In the genomic region with DNA sequence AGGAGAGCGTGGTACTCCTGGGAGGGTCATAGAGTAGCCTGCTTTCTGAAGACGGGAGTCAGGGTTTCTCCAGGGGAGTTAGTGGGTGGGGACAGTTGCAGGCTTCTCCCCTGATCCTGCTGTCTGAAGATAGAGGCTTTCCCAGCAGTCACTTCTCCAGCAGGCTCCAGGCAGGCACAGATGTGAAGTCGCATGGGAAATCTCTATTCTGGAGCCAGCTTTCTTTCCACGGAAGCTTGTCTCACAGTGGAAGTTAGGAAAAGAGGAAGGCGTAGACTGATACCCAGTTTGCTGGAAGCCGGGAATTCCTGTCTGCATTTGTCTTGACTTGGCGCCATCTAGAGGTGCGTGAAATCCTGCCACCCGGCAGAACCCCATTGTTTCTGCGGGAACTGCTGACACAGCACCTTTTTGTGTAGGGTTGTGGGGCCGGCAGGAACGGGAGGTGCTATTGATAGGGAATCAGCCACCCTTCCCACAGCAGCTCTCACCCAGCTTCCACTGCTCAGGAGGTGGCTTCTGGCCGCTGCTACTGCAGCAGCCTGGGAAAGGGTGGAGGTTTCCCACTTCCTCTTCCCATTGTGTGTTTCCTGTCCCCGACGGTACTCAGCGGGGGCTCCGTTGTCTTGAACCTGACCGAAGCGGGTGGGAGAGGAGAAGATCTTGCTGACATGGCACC, we compare ENCODE assay signal across 8 cellular contexts. TPM values are rescaled to one million over a fixed set of nuclear protein-coding genes. Genes with fewer than 3 reads are reported as not detected.
DNase-seq lines count a peak whose midpoint lies in the region; ATAC-seq and TF ChIP-seq lines count a peak whose summit lies in the region.

No MANE protein-coding gene starts in this region.

- peak overlapping the region in 1 of 2 donors; percentile 76 for H3K27ac ChIP-seq in ovary
- H3K27ac ChIP-seq in tibial artery, result peak overlapping the region; percentile 25 to 60

- no peaks in the 10 kb centered on the region for H3K36me3 ChIP-seq in ovary
- H3K36me3 ChIP-seq in tibial artery, result peaks cover 21 to 72% (median 41%) of the 10 kb centered on the region in 3 donors

- in situ Hi-C loops in SK-MEL-5 (cut with HindIII; ENCODE audit: low pct_unique_long_range_greater_than_20kb, low sequenced_read_pairs), result no loop called here

- H3K27me3 Mint-ChIP-seq in activated naive CD4-positive, alpha-beta T cell treated with anti-CD3 and anti-CD28 coated beads, Interleukin-2, amount 10 ng/mL, durations not matched to agents 7 days and 5 days, result no peaks in the 10 kb centered on the region

- H3K27me3 ChIP-seq in ovary, result no peaks in the 10 kb centered on the region
- H3K27me3 ChIP-seq in tibial artery, result no peaks in the 10 kb centered on the region

- no peak for ATAC-seq in GM18858 (IDR thresholded peaks at IDR 0.05; ENCODE audit: unreplicated experiment)

- CTCF ChIA-PET in activated naive CD4-positive, alpha-beta T cell treated with anti-CD3 and anti-CD28 coated beads, Interleukin-2, amount 10 ng/mL, durations not matched to agents 7 days and 5 days (lab: Charles Lee), result interaction anchor here (0.6 to 4.3 kb wide), 32 partner anchors 11 to 233 kb away, joined by 3 to 33 read pairs (median 4); no protein-coding TSS in a partner anchor

- DNase-seq in DMS 273 (lab: John Stamatoyannopoulos, UW; ENCODE audit: unreplicated experiment) (peak; percentile 87), LNCaP clone FGC (ENCODE audit: low read depth) (no peak), SK-MEL-5 (ENCODE audit: low read depth, low spot score) (peak; percentile 80), glomerular visceral epithelial cell (ENCODE audit: extremely low spot score) (peak; percentile 79), ovary (peak; percentile 88 to 91 (median 90)), tibial artery (peak; percentile 83 to 89)
- DNase-seq in activated naive CD4-positive, alpha-beta T cell treated with anti-CD3 and anti-CD28 coated beads, Interleukin-2, amount 10 ng/mL, durations not matched to agents 7 days and 5 days, result peak; percentile 71

- no peaks in the 10 kb centered on the region for H3K9me3 Mint-ChIP-seq in activated naive CD4-positive, alpha-beta T cell treated with anti-CD3 and anti-CD28 coated beads, Interleukin-2, amount 10 ng/mL, durations not matched to agents 7 days and 5 days

- peaks cover 14% of the 10 kb centered on the region for H3K4me1 Mint-ChIP-seq in activated naive CD4-positive, alpha-beta T cell treated with anti-CD3 and anti-CD28 coated beads, Interleukin-2, amount 10 ng/mL, durations not matched to agents 7 days and 5 days

- H3K4me1 ChIP-seq in ovary (ENCODE audit: insufficient read depth) (peaks cover 24% of the 10 kb centered on the region), tibial artery (peaks cover 0 to 16% (median 9%) of the 10 kb centered on the region in 4 donors)

- H3K9me3 ChIP-seq in ovary (no peaks in the 10 kb centered on the region), tibial artery (no peaks in the 10 kb centered on the region)

- peaks cover 7% of the 10 kb centered on the region for H3K36me3 Mint-ChIP-seq in activated naive CD4-positive, alpha-beta T cell treated with anti-CD3 and anti-CD28 coated beads, Interleukin-2, amount 10 ng/mL, durations not matched to agents 7 days and 5 days

- no peak overlapping the region for H3K4me3 Mint-ChIP-seq in activated naive CD4-positive, alpha-beta T cell treated with anti-CD3 and anti-CD28 coated beads, Interleukin-2, amount 10 ng/mL, durations not matched to agents 7 days and 5 days

- 6 to 10% (median 7%) methylated on average over 19 of the region's 19 CpGs for WGBS in ovary, 3 donors

- TF ChIP-seq CTCF in LNCaP clone FGC (IDR thresholded peaks at IDR 0.05; ENCODE audit: control insufficient read depth, extremely low read depth, insufficient read depth) (peak; percentile 62), ovary (IDR thresholded peaks at IDR 0.05) (peak; percentile 68 to 89 (median 89)), tibial artery (IDR thresholded peaks at IDR 0.05) (peak; percentile 79 to 86)

- H3K4me3 ChIP-seq in LNCaP clone FGC (ENCODE audit: low read depth, low read length) (no peak overlapping the region), ovary (no peak overlapping the region), tibial artery (no peak overlapping the region)

- peak overlapping the region; percentile 62 for H3K27ac Mint-ChIP-seq in activated naive CD4-positive, alpha-beta T cell treated with anti-CD3 and anti-CD28 coated beads, Interleukin-2, amount 10 ng/mL, durations not matched to agents 7 days and 5 days

- intact Hi-C loops in ovary (cut with DNase I) (loop anchor here (2.0 to 10.0 kb wide), 5 partner anchors 129 to 239 kb away; partner anchors contain the start of gene ARHGAP35 (in 2 of the 4)), tibial artery (cut with DNase I; ENCODE audit: low total_unique reads) (loop anchor here (2.0 to 5.0 kb wide), 2 partner anchors 134 to 234 kb away; no protein-coding TSS in a partner anchor)

- no peak for TF ChIP-seq EP300 in ovary (IDR thresholded peaks at IDR 0.05)

- TF ChIP-seq POLR2A in ovary (IDR thresholded peaks at IDR 0.05), result no peak

RNA-seq across cellular contexts. Expression of gene NPAS1, which starts 28.5 kb away (rescaled TPM):
- 1.4 and 2.0 TPM in 2 replicates for total RNA-seq in SK-MEL-5 (2014; rRNA removed; shearing (Covaris generic))
- polyA plus RNA-seq in SK-MEL-5 (2015; cell fraction: cytosol; rRNA removed), result 11.8 and 14.6 TPM in 2 replicates
- polyA plus RNA-seq in SK-MEL-5 (2015; cell fraction: nucleus; rRNA removed), result 16.8 and 20.9 TPM in 2 replicates
- total RNA-seq in ovary, result under 1 TPM in 4 of 7 donors, not detected in 3; 0.15 to 0.57 (median 0.35) TPM
- polyA plus RNA-seq in ovary, result under 1 TPM in 1 of 2 donors, not detected in 1; 0.31 TPM

RNA-seq across cellular contexts. Expression of gene TMEM160, which starts 57.3 kb away (rescaled TPM):
- 22.6 and 24.8 TPM in 2 replicates for total RNA-seq in SK-MEL-5 (2014; rRNA removed; shearing (Covaris generic))
- 31.5 and 60.1 TPM in 2 replicates for polyA plus RNA-seq in SK-MEL-5 (2015; cell fraction: cytosol; rRNA removed)
- polyA plus RNA-seq in SK-MEL-5 (2015; cell fraction: nucleus; rRNA removed), result 5.2 and 11.7 TPM in 2 replicates
- total RNA-seq in ovary, result 10 to 100 TPM; 13.9 to 49.1 (median 19.3) TPM
- 1 to 10 TPM in 1 of 2 donors, not detected in 1; 8.6 TPM for polyA plus RNA-seq in ovary
